In genomic region chr2:166229678-166230023, GRCh38 we compare ENCODE assay signal across 33 cellular contexts.
DNase-seq lines count a peak whose midpoint lies in the region; ATAC-seq and TF ChIP-seq lines count a peak whose summit lies in the region.
"Had no signal": no experiment of that assay in that cellular context is flagged by ENCODE, and none has a peak within 500 bp of the region (broad histone marks: within the 10 kb centered on the region; RNA-seq: fewer than 3 reads in every experiment).

No MANE protein-coding gene starts in this region.

- peak overlapping the region; percentile 20; the same call in 1 of the 2 replicates for H2AFZ ChIP-seq in GM23248

- in situ Hi-C loops in GM23248 (cut with MboI): no loop called here

- TF ChIP-seq RAD21 in liver (IDR thresholded peaks at IDR 0.05): peak in 1 of 2 donors; percentile 17

- H3K27ac Mint-ChIP-seq in chondrocyte (ENCODE audit: unreplicated experiment): peak overlapping the region; percentile 2
- H3K27ac Mint-ChIP-seq: activated CD8-positive, alpha-beta T cell treated with anti-CD3 and anti-CD28 coated beads for 36 hours; activated naive CD4-positive, alpha-beta T cell treated with anti-CD3 and anti-CD28 coated beads, Interleukin-2, amount 50 U/mL, for 72 hours; activated T-helper 17 cell treated with anti-CD3 and anti-CD28 coated beads, Interleukin-2, amount 50 U/mL, for 72 hours; CD4-positive, alpha-beta T cell; immature natural killer cell; natural killer cell; T-helper 1 cell treated with Interleukin-12 subunit alpha and Interleukin-12 subunit beta and Interleukin-4 antibody, amounts not matched to agents 30 μg/mL and 1 μg/mL, for 36 hours had no signal

- H3K9me2 ChIP-seq in GM23248 (ENCODE audit: insufficient read depth): no peaks in the 10 kb centered on the region; the same call in 1 of the 2 replicates

- H3K27me3 Mint-ChIP-seq in chondrocyte (ENCODE audit: low read depth): no peaks in the 10 kb centered on the region
- H3K27me3 Mint-ChIP-seq: activated CD8-positive, alpha-beta T cell treated with anti-CD3 and anti-CD28 coated beads for 36 hours; activated T-helper 17 cell treated with anti-CD3 and anti-CD28 coated beads, Interleukin-2, amount 50 U/mL, for 72 hours; CD4-positive, alpha-beta T cell had no signal

- no peak overlapping the region for H3K9ac ChIP-seq in GM23248
- H3K9ac ChIP-seq in liver (ENCODE audit: low read depth in 1 of 2, low read length in 2 of 2): peak overlapping the region; percentile 37 to 90

- ATAC-seq in upper lobe of right lung (peak; percentile 79), HG03175 (IDR thresholded peaks at IDR 0.05; ENCODE audit: unreplicated experiment) (no peak), HG02678 (IDR thresholded peaks at IDR 0.05; ENCODE audit: unreplicated experiment) (no peak)
- ATAC-seq: activated CD8-positive, alpha-beta T cell treated with anti-CD3 and anti-CD28 coated beads for 36 hours; activated naive CD4-positive, alpha-beta T cell treated with anti-CD3 and anti-CD28 coated beads, Interleukin-2, amount 50 U/mL, for 72 hours; activated T-helper 17 cell treated with anti-CD3 and anti-CD28 coated beads, Interleukin-2, amount 50 U/mL, for 72 hours; esophagus mucosa; left ventricle myocardium superior; natural killer cell had no signal

- peaks cover 2% of the 10 kb centered on the region for H3K36me3 Mint-ChIP-seq in chondrocyte (ENCODE audit: low read depth)
- H3K36me3 Mint-ChIP-seq: activated naive CD4-positive, alpha-beta T cell treated with anti-CD3 and anti-CD28 coated beads, Interleukin-2, amount 50 U/mL, for 72 hours; immature natural killer cell; natural killer cell had no signal

- H3K4me1 ChIP-seq in GM23248 (ENCODE audit: insufficient read depth): peaks cover 32% of the 10 kb centered on the region
- H3K4me1 ChIP-seq in liver (ENCODE audit: control insufficient read depth in 4 of 4, insufficient read depth in 4 of 4, low read length in 3 of 4): peaks cover 6 to 22% (median 9%) of the 10 kb centered on the region in 4 donors
- no peaks in the 10 kb centered on the region for H3K4me1 ChIP-seq in upper lobe of right lung
- H3K4me1 ChIP-seq: colonic mucosa, tibial artery had no signal

- no peak overlapping the region for H3K4me2 ChIP-seq in GM23248 (ENCODE audit: unreplicated experiment)

- TF ChIP-seq CTCF in chondrocyte (IDR thresholded peaks at IDR 0.05) (no peak), liver (IDR thresholded peaks at IDR 0.05; ENCODE audit: low read depth, low read length, missing input control) (no peak), upper lobe of right lung (IDR thresholded peaks at IDR 0.05) (no peak)

- H3K4me3 ChIP-seq in GM23248 (no peak overlapping the region), liver (ENCODE audit: low read depth in 1 of 3, low read length in 3 of 3) (peak overlapping the region; percentile 32 to 48 (median 40)), upper lobe of right lung (no peak overlapping the region)
- H3K4me3 ChIP-seq: colonic mucosa, MG63, SK-N-MC, tibial artery had no signal

- no peak for DNase-seq in GM23248
- DNase-seq in chondrocyte (ENCODE audit: low spot score): no peak
- DNase-seq in upper lobe of right lung: no peak
- DNase-seq in AG08395 (ENCODE audit: low spot score): no peak
- DNase-seq: activated CD4-positive, CD25-positive, alpha-beta regulatory T cell treated with anti-CD3 and anti-CD28 coated beads, Interleukin-2, amount 50 U/mL, for 72 hours; activated CD8-positive, alpha-beta T cell treated with anti-CD3 and anti-CD28 coated beads for 36 hours; anterior cingulate cortex; CD4-positive, alpha-beta T cell; colonic mucosa; DMS 273 treated with DMSO at 0.1 percent for 48 hours; effector memory CD4-positive, alpha-beta T cell; foreskin keratinocyte; hypothalamus; immature natural killer cell; left ventricle myocardium superior; MG63; natural killer cell; NCI-H1105 treated with DMSO at 0.1 percent for 48 hours; NCI-H2029; NCI-H345; NCI-H774; occipital lobe; stimulated activated CD4-positive, alpha-beta T cell treated with anti-CD3 and anti-CD28 coated beads, Interleukin-2, amount 100 ng/mL, for 24 hours; tibial artery had no signal

- H3K4me1 Mint-ChIP-seq in chondrocyte (ENCODE audit: low read depth): peaks cover 36% of the 10 kb centered on the region
- H3K4me1 Mint-ChIP-seq: activated T-helper 17 cell treated with anti-CD3 and anti-CD28 coated beads, Interleukin-2, amount 50 U/mL, for 72 hours; immature natural killer cell; natural killer cell had no signal

- no peak overlapping the region for H3K4me3 Mint-ChIP-seq in chondrocyte (ENCODE audit: unreplicated experiment)
- H3K4me3 Mint-ChIP-seq: activated CD8-positive, alpha-beta T cell treated with anti-CD3 and anti-CD28 coated beads for 36 hours; activated T-helper 17 cell treated with anti-CD3 and anti-CD28 coated beads, Interleukin-2, amount 50 U/mL, for 72 hours; CD4-positive, alpha-beta T cell; immature natural killer cell; natural killer cell; T-helper 1 cell treated with Interleukin-12 subunit alpha and Interleukin-12 subunit beta and Interleukin-4 antibody, amounts not matched to agents 30 μg/mL and 1 μg/mL, for 36 hours had no signal

- 0 out of 2 replicates have a peak, but pooled peaks cover 16% of the 10 kb centered on the region for H3F3A ChIP-seq in GM23248 (ENCODE audit: insufficient read depth)

- H3K27ac ChIP-seq in GM23248 (no peak overlapping the region), liver (ENCODE audit: low read depth in 1 of 2, low read length in 2 of 2) (peak overlapping the region; percentile 90 to 97), upper lobe of right lung (peak overlapping the region; percentile 51)
- H3K27ac ChIP-seq: colonic mucosa, foreskin keratinocyte, RWPE1, SK-N-MC, tibial artery had no signal

- intact Hi-C loops in upper lobe of right lung (cut with DNase I): no loop called here

- no peaks in the 10 kb centered on the region for H3K9me3 Mint-ChIP-seq in chondrocyte (ENCODE audit: low read depth)
- H3K9me3 Mint-ChIP-seq: activated CD8-positive, alpha-beta T cell treated with anti-CD3 and anti-CD28 coated beads for 36 hours; activated T-helper 17 cell treated with anti-CD3 and anti-CD28 coated beads, Interleukin-2, amount 50 U/mL, for 72 hours; CD4-positive, alpha-beta T cell; T-helper 1 cell treated with Interleukin-12 subunit alpha and Interleukin-12 subunit beta and Interleukin-4 antibody, amounts not matched to agents 30 μg/mL and 1 μg/mL, for 36 hours had no signal

- H3K9me3 ChIP-seq in GM23248 (ENCODE audit: low read depth) (no peaks in the 10 kb centered on the region), liver (ENCODE audit: control insufficient read depth in 4 of 4, low read length in 3 of 4) (no peaks in the 10 kb centered on the region), upper lobe of right lung (no peaks in the 10 kb centered on the region)
- H3K9me3 ChIP-seq: colonic mucosa, MG63, tibial artery had no signal

- no peaks in the 10 kb centered on the region for H3K79me2 ChIP-seq in GM23248 (ENCODE audit: insufficient read depth)

- H3K27me3 ChIP-seq in GM23248 (replicated peaks; ENCODE audit: insufficient read depth) (no peaks in the 10 kb centered on the region), liver (ENCODE audit: control insufficient read depth in 4 of 4, insufficient read depth in 4 of 4, low read length in 3 of 4) (no peaks in the 10 kb centered on the region), upper lobe of right lung (no peaks in the 10 kb centered on the region)
- H3K27me3 ChIP-seq: colonic mucosa, foreskin keratinocyte, MG63, tibial artery had no signal

- H4K20me1 ChIP-seq in GM23248 (ENCODE audit: insufficient read depth): no peaks in the 10 kb centered on the region

- no peaks in the 10 kb centered on the region for H3K36me3 ChIP-seq in GM23248 (ENCODE audit: low read depth)
- H3K36me3 ChIP-seq in liver (ENCODE audit: control insufficient read depth in 4 of 4, insufficient read depth in 3 of 4, low read depth in 1 of 4, low read length in 3 of 4): peaks cover 0 to 2% (median 0%) of the 10 kb centered on the region in 4 donors
- no peaks in the 10 kb centered on the region for H3K36me3 ChIP-seq in upper lobe of right lung
- H3K36me3 ChIP-seq: colonic mucosa, MG63, tibial artery had no signal

TF ChIP-seq in liver, 16 proteins besides CTCF, POLR2A, EP300 and RAD21:
- TF ChIP-seq HNF4A (conservative IDR thresholded peaks at IDR 0.05): no peak
- peak; percentile 41 for TF ChIP-seq YY1 (IDR thresholded peaks at IDR 0.05)
- TF ChIP-seq FOXA1 (IDR thresholded peaks at IDR 0.05): peak; percentile 22
- TF ChIP-seq ZBTB33 (IDR thresholded peaks at IDR 0.05): no peak
- peak; percentile 74 for TF ChIP-seq FOXA2 (IDR thresholded peaks at IDR 0.05)
- peak; percentile 8 to 74 for TF ChIP-seq JUND (IDR thresholded peaks at IDR 0.05)

Comparison
In these comparisons a context has a peak if more than half of its experiments do, and no peak if none do; other contexts are left out.
1. H3K4me3 ChIP-seq: peak in liver (3 of 3); none in GM23248 (single experiment) and upper lobe of right lung (single experiment).